Comparison of ENCODE assay signal across 19 cellular contexts in genomic region chr12:56237552-56237951, GRCh38. TPM values are rescaled to one million over a fixed set of nuclear protein-coding genes. Genes with fewer than 3 reads are reported as not detected.
"Had no signal": no experiment of that assay in that cellular context is flagged by ENCODE, and none has a peak within 500 bp of the region (broad histone marks: within the 10 kb centered on the region; RNA-seq: fewer than 3 reads in every experiment).

No MANE protein-coding gene starts in this region.

- H3K9me3 Mint-ChIP-seq: activated B cell treated with CpG ODN at 0.5 μM for 24 hours; activated CD4-positive, alpha-beta T cell treated with anti-CD3 and anti-CD28 coated beads, Interleukin-2, amount 10 ng/mL, durations not matched to agents 24 days and 14 days; natural killer cell treated with Interleukin-12 subunit alpha and Interleukin-12 subunit beta and Interleukin-15 and Interleukin-18, amount 100 ng/mL, for 72 hours had no signal

- FAIRE-seq: TTC549 had no signal

- H3K4me3 Mint-ChIP-seq: activated B cell treated with CpG ODN at 0.5 μM for 24 hours; activated CD4-positive, alpha-beta T cell treated with anti-CD3 and anti-CD28 coated beads, Interleukin-2, amount 10 ng/mL, durations not matched to agents 24 days and 14 days; activated naive CD8-positive, alpha-beta T cell; natural killer cell treated with Interleukin-12 subunit alpha and Interleukin-12 subunit beta and Interleukin-15 and Interleukin-18, amount 100 ng/mL, for 72 hours had no signal

- H3K36me3 Mint-ChIP-seq: activated naive CD8-positive, alpha-beta T cell; natural killer cell treated with Interleukin-12 subunit alpha and Interleukin-12 subunit beta and Interleukin-15 and Interleukin-18, amount 100 ng/mL, for 72 hours had no signal

- H3K27me3 ChIP-seq: foreskin keratinocyte, stomach, testis had no signal

- H3K27ac ChIP-seq: foreskin keratinocyte, stomach, testis had no signal

- H3K9me3 ChIP-seq: stomach, testis had no signal

- H3K27ac Mint-ChIP-seq: activated B cell treated with CpG ODN at 0.5 μM for 24 hours; activated CD4-positive, alpha-beta T cell treated with anti-CD3 and anti-CD28 coated beads, Interleukin-2, amount 10 ng/mL, durations not matched to agents 24 days and 14 days; activated naive CD8-positive, alpha-beta T cell; natural killer cell treated with Interleukin-12 subunit alpha and Interleukin-12 subunit beta and Interleukin-15 and Interleukin-18, amount 100 ng/mL, for 72 hours; progenitor cell of endocrine pancreas had no signal

- DNase-seq: activated B cell treated with CpG ODN at 0.5 μM for 24 hours; activated CD4-positive, alpha-beta T cell treated with anti-CD3 and anti-CD28 coated beads, Interleukin-2, amount 10 ng/mL, durations not matched to agents 24 days and 14 days; activated CD8-positive, alpha-beta memory T cell treated with anti-CD3 and anti-CD28 coated beads for 24 hours; activated gamma-delta T cell treated with Interleukin-2 at 50 U/mL for 16 hours; amniotic stem cell; effector CD8-positive, alpha-beta T cell; foreskin keratinocyte; glutamatergic neuron; hypothalamus; mesenchymal stem cell; occipital lobe; right cardiac atrium; stimulated activated CD4-positive, alpha-beta T cell treated with anti-CD3 and anti-CD28 coated beads, Interleukin-1b, Interleukin-23, amount 100 ng/mL, for 48 hours; stomach; testis had no signal

- H3K4me3 ChIP-seq: stomach, testis had no signal

- H3K27me3 Mint-ChIP-seq: activated B cell treated with CpG ODN at 0.5 μM for 24 hours; activated CD4-positive, alpha-beta T cell treated with anti-CD3 and anti-CD28 coated beads, Interleukin-2, amount 10 ng/mL, durations not matched to agents 24 days and 14 days; activated naive CD8-positive, alpha-beta T cell; natural killer cell treated with Interleukin-12 subunit alpha and Interleukin-12 subunit beta and Interleukin-15 and Interleukin-18, amount 100 ng/mL, for 72 hours; progenitor cell of endocrine pancreas had no signal

- H3K4me1 ChIP-seq: foreskin keratinocyte, stomach, testis had no signal

RNA-seq across cellular contexts. Expression of gene SLC39A5, which starts 7.7 kb away (rescaled TPM):
- total RNA-seq: occipital lobe had no signal
